In the genomic region with DNA sequence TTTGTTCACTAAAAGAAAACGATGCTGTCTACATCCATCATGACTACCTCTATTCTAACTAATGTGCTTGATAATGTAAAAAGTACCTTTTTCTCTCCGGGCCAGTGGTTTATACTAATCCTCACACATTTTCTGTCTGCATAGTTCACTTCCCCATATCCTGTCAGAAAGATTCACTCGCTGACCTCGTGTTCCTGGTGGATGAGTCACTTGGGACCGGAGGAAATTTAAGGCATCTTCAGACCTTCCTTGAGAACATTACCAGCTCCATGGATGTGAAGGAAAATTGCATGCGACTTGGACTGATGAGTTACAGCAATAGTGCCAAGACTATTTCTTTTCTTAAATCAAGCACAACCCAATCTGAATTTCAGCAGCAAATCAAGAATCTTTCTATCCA, we compare ENCODE assay signal across 24 cellular contexts. TPM values are rescaled to one million over a fixed set of nuclear protein-coding genes. Genes with fewer than 3 reads are reported as not detected.
"Had no signal": no experiment of that assay in that cellular context is flagged by ENCODE, and none has a peak within 500 bp of the region (broad histone marks: within the 10 kb centered on the region; RNA-seq: fewer than 3 reads in every experiment).

No MANE protein-coding gene starts in this region.

- H3K4me3 Mint-ChIP-seq: activated naive CD8-positive, alpha-beta T cell treated with anti-CD3 and anti-CD28 coated beads for 36 hours; activated T-cell treated with anti-CD3 and anti-CD28 coated beads, Interleukin-2, amount 50 U/mL, for 4 hours; memory B cell; nephron progenitor cell had no signal

- H3K9me3 ChIP-seq: heart left ventricle, left ventricle myocardium inferior, sigmoid colon, suprapubic skin, upper lobe of right lung had no signal

- H3K36me3 ChIP-seq: cardiac muscle cell, heart left ventricle, left ventricle myocardium inferior, sigmoid colon, suprapubic skin, upper lobe of right lung had no signal

- H3K27ac Mint-ChIP-seq: activated naive CD8-positive, alpha-beta T cell treated with anti-CD3 and anti-CD28 coated beads for 36 hours; memory B cell; nephron progenitor cell had no signal

- H3K4me1 ChIP-seq: heart left ventricle, left ventricle myocardium inferior, sigmoid colon, suprapubic skin, upper lobe of right lung had no signal

- FAIRE-seq: islet of Langerhans had no signal

- H3K9me3 Mint-ChIP-seq: activated naive CD8-positive, alpha-beta T cell treated with anti-CD3 and anti-CD28 coated beads for 36 hours; activated T-cell treated with anti-CD3 and anti-CD28 coated beads, Interleukin-2, amount 50 U/mL, for 4 hours; nephron progenitor cell had no signal

- H3K36me3 Mint-ChIP-seq: activated naive CD8-positive, alpha-beta T cell treated with anti-CD3 and anti-CD28 coated beads for 36 hours; memory B cell had no signal

- H3K4me3 ChIP-seq: cardiac muscle cell, coronary artery, heart left ventricle, left ventricle myocardium inferior, sigmoid colon, suprapubic skin, upper lobe of right lung had no signal

- DNase-seq: activated CD4-positive, alpha-beta T cell treated with anti-CD3 and anti-CD28 coated beads, Interleukin-2, amount 50 U/mL, for 48 hours; activated CD4-positive, CD25-positive, alpha-beta regulatory T cell treated with anti-CD3 and anti-CD28 coated beads, Interleukin-2, amount 50 U/mL, for 72 hours; activated gamma-delta T cell treated with Interleukin-2 at 50 U/mL for 16 hours; activated naive CD8-positive, alpha-beta T cell treated with anti-CD3 and anti-CD28 coated beads for 36 hours; activated T-cell treated with anti-CD3 and anti-CD28 coated beads, Interleukin-2, amount 50 U/mL, for 4 hours; aorta; effector CD4-positive, alpha-beta T cell; heart left ventricle; left ventricle myocardium inferior; nephron progenitor cell; sigmoid colon; stimulated activated CD4-positive, alpha-beta T cell treated with anti-CD3 and anti-CD28 coated beads, Interleukin-4, amount 100 ng/mL, for 1 hour; stimulated activated CD8-positive, alpha-beta memory T cell treated with anti-CD3 and anti-CD28 coated beads, Interleukin-4, amount 100 ng/mL, for 48 hours; stimulated activated naive CD8-positive, alpha-beta T cell treated with anti-CD3 and anti-CD28 coated beads, Interleukin-15, Interleukin-2, amounts not matched to agents 100 U/mL and 50 U/mL, for 24 hours; upper lobe of right lung had no signal

- H3K4me1 Mint-ChIP-seq: activated naive CD8-positive, alpha-beta T cell treated with anti-CD3 and anti-CD28 coated beads for 36 hours; memory B cell had no signal

- H3K27me3 ChIP-seq: cardiac muscle cell, heart left ventricle, sigmoid colon, suprapubic skin, upper lobe of right lung had no signal

- H3K27ac ChIP-seq: cardiac muscle cell, coronary artery, epithelial cell of prostate, heart left ventricle, left ventricle myocardium inferior, sigmoid colon, suprapubic skin, upper lobe of right lung had no signal

- ATAC-seq: activated T-cell treated with anti-CD3 and anti-CD28 coated beads, Interleukin-2, amount 50 U/mL, for 4 hours; heart left ventricle; stimulated activated naive CD8-positive, alpha-beta T cell treated with anti-CD3 and anti-CD28 coated beads, Interleukin-15, Interleukin-2, amounts not matched to agents 100 U/mL and 50 U/mL, for 24 hours; upper lobe of right lung had no signal

RNA-seq across cellular contexts. Expression of gene COL6A5, which starts 33.8 kb away (rescaled TPM):
- total RNA-seq: activated naive CD8-positive, alpha-beta T cell treated with anti-CD3 and anti-CD28 coated beads for 36 hours; activated T-cell treated with anti-CD3 and anti-CD28 coated beads, Interleukin-2, amount 50 U/mL, for 4 hours; aorta; cardiac muscle cell; left ventricle myocardium inferior; osteoblast; pulmonary artery endothelial cell; sigmoid colon; T-helper 2 cell treated with Interferon-gamma antibody and Interleukin-4, amounts not matched to agents 100 ng/mL and 5 ng/mL, for 36 hours had no signal
- polyA plus RNA-seq: aorta, cardiac muscle cell, heart left ventricle had no signal
